In genomic region chr21:34091607-34092006, GRCh38 we compare ENCODE assay signal across 14 cellular contexts. TPM values are rescaled to one million over a fixed set of nuclear protein-coding genes. Genes with fewer than 3 reads are reported as not detected.
DNase-seq lines count a peak whose midpoint lies in the region; ATAC-seq and TF ChIP-seq lines count a peak whose summit lies in the region.
"Had no signal": no experiment of that assay in that cellular context is flagged by ENCODE, and none has a peak within 500 bp of the region (broad histone marks: within the 10 kb centered on the region; RNA-seq: fewer than 3 reads in every experiment).

No MANE protein-coding gene starts in this region.

- H3K36me3 ChIP-seq in breast epithelium (no peaks in the 10 kb centered on the region), neural cell (ENCODE audit: insufficient read depth, low read length) (peaks cover 2% of the 10 kb centered on the region)

- no peak overlapping the region for H3K9ac ChIP-seq in neural cell (ENCODE audit: low read length)

- H3K27me3 ChIP-seq in breast epithelium (no peaks in the 10 kb centered on the region), neural cell (ENCODE audit: insufficient read depth, low read depth, low read length) (no peaks in the 10 kb centered on the region)

- H3K27ac ChIP-seq in breast epithelium: no peak overlapping the region
- H3K27ac ChIP-seq in neural cell (ENCODE audit: low read length): no peak overlapping the region

- ATAC-seq in HG02970 (IDR thresholded peaks at IDR 0.05; ENCODE audit: low FRiP score, unreplicated experiment): no peak
- ATAC-seq: stimulated activated naive CD8-positive, alpha-beta T cell treated with anti-CD3 and anti-CD28 coated beads, Interleukin-15, Interleukin-2, amounts not matched to agents 100 U/mL and 50 U/mL, for 24 hours had no signal

- no peaks in the 10 kb centered on the region for H3K9me3 ChIP-seq in breast epithelium
- H3K9me3 ChIP-seq in neural cell (ENCODE audit: low read length): no peaks in the 10 kb centered on the region

- no peak overlapping the region for H3K4me3 ChIP-seq in breast epithelium
- H3K4me3 ChIP-seq in neural cell (ENCODE audit: low read length): no peak overlapping the region

- peaks cover 13% of the 10 kb centered on the region for H3K36me3 Mint-ChIP-seq in HFFc6 (ENCODE audit: low read depth)

- H3K4me3 Mint-ChIP-seq in HFFc6: no peak overlapping the region
- H3K4me3 Mint-ChIP-seq: activated naive CD8-positive, alpha-beta T cell treated with anti-CD3 and anti-CD28 coated beads, Interleukin-2, amount 10 ng/mL, durations not matched to agents 7 days and 5 days; memory B cell had no signal

- peak; percentile 74 for TF ChIP-seq CTCF in HFFc6 (IDR thresholded peaks at IDR 0.05)
- TF ChIP-seq CTCF in breast epithelium (IDR thresholded peaks at IDR 0.05): peak in 2 of 3 donors; percentile 11 to 16
- peak; percentile 37 for TF ChIP-seq CTCF in neural cell (IDR thresholded peaks at IDR 0.05; ENCODE audit: poor library complexity, severe bottlenecking)

- no peaks in the 10 kb centered on the region for H3K27me3 Mint-ChIP-seq in HFFc6 (ENCODE audit: insufficient read depth)
- H3K27me3 Mint-ChIP-seq: activated naive CD8-positive, alpha-beta T cell treated with anti-CD3 and anti-CD28 coated beads, Interleukin-2, amount 10 ng/mL, durations not matched to agents 7 days and 5 days; memory B cell had no signal

- no peak for TF ChIP-seq RAD21 in neural cell (conservative IDR thresholded peaks at IDR 0.05)

- H3K4me2 ChIP-seq in neural cell (ENCODE audit: low read length): no peak overlapping the region

- H3K27ac Mint-ChIP-seq in HFFc6: no peak overlapping the region
- H3K27ac Mint-ChIP-seq: activated naive CD8-positive, alpha-beta T cell treated with anti-CD3 and anti-CD28 coated beads, Interleukin-2, amount 10 ng/mL, durations not matched to agents 7 days and 5 days had no signal

- H3F3A ChIP-seq in neural cell (ENCODE audit: insufficient read depth, low read length, poor library complexity, severe bottlenecking): no peaks in the 10 kb centered on the region

- no peak for TF ChIP-seq EP300 in neural cell (conservative IDR thresholded peaks at IDR 0.05; ENCODE audit: poor library complexity, severe bottlenecking)

- DNase-seq in NCI-H82 (lab: John Stamatoyannopoulos, UW): peak; percentile 12
- DNase-seq in NCI-H82 treated with DMSO at 0.1 percent for 48 hours (lab: John Stamatoyannopoulos, UW; ENCODE audit: unreplicated experiment): no peak
- no peak for DNase-seq in HFFc6
- no peak for DNase-seq in breast epithelium (ENCODE audit: low spot score in 2 of 2)
- DNase-seq in CD1c-positive myeloid dendritic cell (ENCODE audit: extremely low spot score): no peak
- DNase-seq in retina: no peak
- DNase-seq: activated naive CD8-positive, alpha-beta T cell treated with anti-CD3 and anti-CD28 coated beads, Interleukin-2, amount 10 ng/mL, durations not matched to agents 7 days and 5 days; AML-193; H7; stimulated activated CD4-positive, alpha-beta T cell treated with anti-CD3 and anti-CD28 coated beads, Interleukin-12 subunit alpha, Interleukin-12 subunit beta, amount 100 ng/mL, for 4 hours; stimulated activated naive CD8-positive, alpha-beta T cell treated with anti-CD3 and anti-CD28 coated beads, Interleukin-15, Interleukin-2, amounts not matched to agents 100 U/mL and 50 U/mL, for 24 hours had no signal

- H2AFZ ChIP-seq in neural cell (ENCODE audit: low read depth, low read length): no peak overlapping the region

- H4K20me1 ChIP-seq in neural cell (ENCODE audit: insufficient read depth): no peaks in the 10 kb centered on the region

- TF ChIP-seq POLR2A in breast epithelium (IDR thresholded peaks at IDR 0.05): no peak

- H3K4me1 Mint-ChIP-seq in HFFc6 (ENCODE audit: low read depth): peaks cover 12% of the 10 kb centered on the region

- no peaks in the 10 kb centered on the region for H3K9me3 Mint-ChIP-seq in HFFc6
- H3K9me3 Mint-ChIP-seq: activated naive CD8-positive, alpha-beta T cell treated with anti-CD3 and anti-CD28 coated beads, Interleukin-2, amount 10 ng/mL, durations not matched to agents 7 days and 5 days; memory B cell had no signal

- intact Hi-C loops in breast epithelium (cut with DNase I; ENCODE audit: low total_unique reads): loop anchor here (10.0 kb wide), 1 partner anchor 157 kb away; no protein-coding TSS in a partner anchor

- no peaks in the 10 kb centered on the region for H3K4me1 ChIP-seq in breast epithelium

- H3K9me2 ChIP-seq in neural cell (ENCODE audit: insufficient read depth, low read length): no peaks in the 10 kb centered on the region

- H3K79me2 ChIP-seq in neural cell (replicated peaks; ENCODE audit: insufficient read depth, low read length): peaks cover 34% of the 10 kb centered on the region

TF ChIP-seq in neural cell, 6 proteins besides CTCF, POLR2A, EP300 and RAD21:
- TF ChIP-seq POLR2AphosphoS5 (IDR thresholded peaks at IDR 0.05) (no peak), SMC3 (conservative IDR thresholded peaks at IDR 0.05; ENCODE audit: poor library complexity) (no peak), MXI1 (conservative IDR thresholded peaks at IDR 0.05; ENCODE audit: poor library complexity, severe bottlenecking) (no peak), EZH2 (IDR thresholded peaks at IDR 0.05; ENCODE audit: borderline replicate concordance, insufficient read depth, low read length, poor library complexity, severe bottlenecking) (no peak)

RNA-seq across cellular contexts. Expression of gene MRPS6, which starts 18.2 kb away (rescaled TPM):
- total RNA-seq in HFFc6 (2021; fragmentation: NEBNext Ultra II Directional; extraction: Animal tissue kit (Norgen Biotek cat#: 25700)): 10 to 100 TPM; 57.1 to 89.6 (median 62.8) TPM
- 10 to 100 TPM; 22.3 to 40.6 (median 26.5) TPM for total RNA-seq in breast epithelium
- polyA plus RNA-seq in neural cell: 69.1 and 70.1 TPM in 2 replicates
- polyA minus RNA-seq in neural cell: 21.4 and 25.8 TPM in 2 replicates

RNA-seq across cellular contexts. Expression of gene SLC5A3, which starts 18.2 kb away (rescaled TPM):
- total RNA-seq in HFFc6 (2021; fragmentation: NEBNext Ultra II Directional; extraction: Animal tissue kit (Norgen Biotek cat#: 25700)): 10 to 100 TPM in 2 of 6 experiments, 1 to 10 TPM in 4; 7.3 to 21.1 (median 8.8) TPM
- 10 to 100 TPM; 17.0 to 54.9 (median 38.6) TPM for total RNA-seq in breast epithelium
- polyA plus RNA-seq in neural cell: 17.0 and 18.2 TPM in 2 replicates
- 71.6 and 87.2 TPM in 2 replicates for polyA minus RNA-seq in neural cell

Comparison
In these comparisons a context has a peak if more than half of its experiments do, and no peak if none do; other contexts are left out.
1. CTCF ChIP-seq: peak in every context shown above with its lines; median percentile 74 in HFFc6; 37 in neural cell; 14 in breast epithelium.